In the genomic region with DNA sequence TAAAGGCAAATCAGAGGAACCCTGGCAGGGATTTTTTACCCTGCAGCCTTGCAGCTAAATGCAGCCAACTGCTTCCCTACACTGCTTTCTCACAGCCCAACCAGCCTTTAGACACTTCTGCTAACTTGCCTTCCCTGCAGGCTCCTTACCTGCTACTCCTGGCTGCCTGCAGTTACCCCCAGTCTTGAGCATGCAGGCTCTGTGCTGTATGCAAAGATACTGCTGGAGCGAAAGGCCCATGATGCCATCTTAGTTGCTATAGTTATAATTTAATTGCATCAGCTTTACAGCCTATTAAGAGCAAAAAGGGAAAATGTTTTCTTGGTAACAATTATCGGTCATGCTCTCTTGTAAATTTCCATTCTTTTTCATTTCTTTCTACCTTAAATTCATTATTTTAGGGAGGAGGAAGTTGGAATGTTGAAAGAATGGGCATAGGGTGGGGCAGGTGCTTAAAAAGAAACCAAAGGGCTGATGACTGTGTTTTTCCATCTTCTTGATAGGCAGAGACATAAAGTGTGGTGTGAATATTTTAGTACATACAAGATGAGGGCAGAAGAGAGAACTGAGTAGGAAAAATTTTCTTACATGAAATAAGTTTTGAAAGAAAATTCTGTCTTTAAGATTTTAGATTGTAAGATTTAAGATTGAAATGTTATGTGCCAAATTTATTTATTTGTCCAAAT, we compare ENCODE assay signal across 1 cellular context.
TF ChIP-seq lines count a peak whose summit lies in the region.

No MANE protein-coding gene starts in this region.

TF ChIP-seq in HepG2, 621 proteins besides CTCF, POLR2A, EP300 and RAD21:
- TF ChIP-seq ZNF121 (CRISPR knock-in tag; IDR thresholded peaks at IDR 0.05) (no peak), ZNF879 (CRISPR knock-in tag; IDR thresholded peaks at IDR 0.05) (no peak), ZBTB7B (CRISPR knock-in tag; IDR thresholded peaks at IDR 0.05) (no peak)
- TF ChIP-seq, protein P1, sequence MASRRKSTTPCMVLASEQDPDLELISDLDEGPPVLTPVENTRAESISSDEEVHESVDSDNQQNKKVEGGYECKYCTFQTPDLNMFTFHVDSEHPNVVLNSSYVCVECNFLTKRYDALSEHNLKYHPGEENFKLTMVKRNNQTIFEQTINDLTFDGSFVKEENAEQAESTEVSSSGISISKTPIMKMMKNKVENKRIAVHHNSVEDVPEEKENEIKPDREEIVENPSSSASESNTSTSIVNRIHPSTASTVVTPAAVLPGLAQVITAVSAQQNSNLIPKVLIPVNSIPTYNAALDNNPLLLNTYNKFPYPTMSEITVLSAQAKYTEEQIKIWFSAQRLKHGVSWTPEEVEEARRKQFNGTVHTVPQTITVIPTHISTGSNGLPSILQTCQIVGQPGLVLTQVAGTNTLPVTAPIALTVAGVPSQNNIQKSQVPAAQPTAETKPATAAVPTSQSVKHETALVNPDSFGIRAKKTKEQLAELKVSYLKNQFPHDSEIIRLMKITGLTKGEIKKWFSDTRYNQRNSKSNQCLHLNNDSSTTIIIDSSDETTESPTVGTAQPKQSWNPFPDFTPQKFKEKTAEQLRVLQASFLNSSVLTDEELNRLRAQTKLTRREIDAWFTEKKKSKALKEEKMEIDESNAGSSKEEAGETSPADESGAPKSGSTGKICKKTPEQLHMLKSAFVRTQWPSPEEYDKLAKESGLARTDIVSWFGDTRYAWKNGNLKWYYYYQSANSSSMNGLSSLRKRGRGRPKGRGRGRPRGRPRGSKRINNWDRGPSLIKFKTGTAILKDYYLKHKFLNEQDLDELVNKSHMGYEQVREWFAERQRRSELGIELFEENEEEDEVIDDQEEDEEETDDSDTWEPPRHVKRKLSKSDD (CRISPR knock-in tag; IDR thresholded peaks at IDR 0.05; ENCODE audit: low read depth): no peak
